ENCODE assay signal across 24 cellular contexts in genomic region chr4:182906786-182907185, GRCh38.
"Had no signal": no experiment of that assay in that cellular context is flagged by ENCODE, and none has a peak within 500 bp of the region (broad histone marks: within the 10 kb centered on the region; RNA-seq: fewer than 3 reads in every experiment).

No MANE protein-coding gene starts in this region.

- H3K9ac ChIP-seq: parathyroid adenoma had no signal

- H3K27me3 ChIP-seq: dorsolateral prefrontal cortex, heart right ventricle, sigmoid colon, stomach had no signal

- H3K27ac ChIP-seq: dorsolateral prefrontal cortex, heart right ventricle, left ventricle myocardium inferior, parathyroid adenoma, psoas muscle, sigmoid colon, skin epidermis, stomach, thoracic aorta had no signal

- H2AFZ ChIP-seq: parathyroid adenoma had no signal

- H3K9me3 ChIP-seq: heart right ventricle, left ventricle myocardium inferior, psoas muscle, sigmoid colon, stomach, thoracic aorta had no signal

- DNase-seq: cortex of kidney; dorsolateral prefrontal cortex; effector CD8-positive, alpha-beta T cell; heart right ventricle; hypothalamus; left cardiac atrium; left ventricle myocardium inferior; mesendoderm; naive B cell; psoas muscle; retina; sigmoid colon; stimulated activated CD4-positive, alpha-beta T cell treated with anti-CD3 and anti-CD28 coated beads, Interleukin-2, amount 100 ng/mL, for 24 hours; stimulated activated CD4-positive, alpha-beta T cell treated with anti-CD3 and anti-CD28 coated beads, Interleukin-4, amount 100 ng/mL, for 4 hours; stimulated activated naive CD4-positive, alpha-beta T cell; stomach; substantia nigra; trophoblast cell had no signal

- H3K4me3 ChIP-seq: dorsolateral prefrontal cortex, heart right ventricle, left ventricle myocardium inferior, lung, psoas muscle, sigmoid colon, skin epidermis, stomach, thoracic aorta had no signal

- FAIRE-seq: frontal cortex, keratinocyte had no signal

- ATAC-seq: heart right ventricle, left cardiac atrium, psoas muscle had no signal

- H3K4me1 ChIP-seq: heart right ventricle, parathyroid adenoma, psoas muscle, sigmoid colon had no signal
